19 cellular contexts compared by ENCODE assay signal in the genomic region with DNA sequence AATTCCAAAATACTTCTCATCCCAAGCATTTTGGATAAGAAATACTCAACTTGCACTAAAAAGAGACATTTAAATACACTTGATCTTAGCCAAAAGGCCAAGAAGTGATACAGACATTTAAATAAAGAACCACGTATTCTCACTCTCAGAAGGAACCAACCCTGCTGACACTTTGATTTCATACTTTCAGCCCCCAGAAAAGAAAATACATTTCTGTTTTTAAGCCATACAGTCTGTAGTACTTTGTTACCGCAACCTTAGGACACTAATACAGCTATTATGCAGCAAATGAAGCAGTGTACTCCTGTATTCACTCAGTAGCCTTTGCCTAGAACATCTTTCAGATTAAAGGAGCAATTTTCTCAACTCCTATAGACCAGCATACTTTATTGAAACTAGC.
DNase-seq lines count a peak whose midpoint lies in the region; ATAC-seq and FAIRE-seq lines count a peak whose summit lies in the region.
"Had no signal": no experiment of that assay in that cellular context is flagged by ENCODE, and none has a peak within 500 bp of the region (broad histone marks: within the 10 kb centered on the region; RNA-seq: fewer than 3 reads in every experiment).

No MANE protein-coding gene starts in this region.

- H3K9me3 ChIP-seq in HAP-1, result no peaks in the 10 kb centered on the region
- H3K9me3 ChIP-seq: esophagus squamous epithelium, sigmoid colon, uterus had no signal

- DNase-seq in GM18507 (ENCODE audit: extremely low spot score, insufficient read length, low read depth), result no peak
- no peak for DNase-seq in DMS79 (lab: John Stamatoyannopoulos, UW)
- DNase-seq in left lobe of liver (ENCODE audit: low spot score), result no peak
- DNase-seq in HAP-1 (ENCODE audit: low spot score in 2 of 2), result no peak
- DNase-seq: activated naive CD4-positive, alpha-beta T cell treated with Interleukin-2 at 50 U/mL for 16 hours; dermis blood vessel endothelial cell; esophagus squamous epithelium; HFFc6; midbrain; NCI-H2029; NCI-H748 treated with DMSO at 0.1 percent for 48 hours; nucleus accumbens; RPMI8226; sigmoid colon; uterus had no signal

- no peak overlapping the region for H3K4me3 ChIP-seq in HAP-1
- H3K4me3 ChIP-seq: esophagus squamous epithelium, sigmoid colon, uterus had no signal

- no peaks in the 10 kb centered on the region for H3K36me3 ChIP-seq in HAP-1 (replicated peaks)
- H3K36me3 ChIP-seq: esophagus squamous epithelium, sigmoid colon, uterus had no signal

- H3K4me1 ChIP-seq in HAP-1, result no peaks in the 10 kb centered on the region
- H3K4me1 ChIP-seq: esophagus squamous epithelium, sigmoid colon, uterus had no signal

- ATAC-seq in GM19468 (IDR thresholded peaks at IDR 0.05; ENCODE audit: extremely low read depth, unreplicated experiment) (peak; percentile 51), HG02884 (IDR thresholded peaks at IDR 0.05; ENCODE audit: unreplicated experiment) (peak; percentile 76), HG03520 (IDR thresholded peaks at IDR 0.05; ENCODE audit: unreplicated experiment) (peak; percentile 69), left lobe of liver (no peak), GM21515 (IDR thresholded peaks at IDR 0.05; ENCODE audit: unreplicated experiment) (no peak)

- FAIRE-seq in GM18507 (lab: Jason Lieb, UNC), result peak; percentile 18

- in situ Hi-C loops in HAP-1 (cut with MboI; ENCODE audit: low sequenced_read_pairs), result loop anchor here (25.0 kb wide), 1 partner anchor 182 kb away; no protein-coding TSS in a partner anchor

- no peaks in the 10 kb centered on the region for H3K27me3 ChIP-seq in HAP-1 (ENCODE audit: low read depth)
- H3K27me3 ChIP-seq: esophagus squamous epithelium, sigmoid colon, uterus had no signal

Comparison
In these comparisons a context has a peak if more than half of its experiments do, and no peak if none do; other contexts are left out.
1. ATAC-seq: peak in GM19468 (single experiment), HG02884 (single experiment) and HG03520 (single experiment); none in left lobe of liver (single experiment) and GM21515 (single experiment).